33 cellular contexts compared by ENCODE assay signal in genomic region chrX:21168401-21169160, GRCh38.
"Had no signal": no experiment of that assay in that cellular context is flagged by ENCODE, and none has a peak within 500 bp of the region (broad histone marks: within the 10 kb centered on the region; RNA-seq: fewer than 3 reads in every experiment).

No MANE protein-coding gene starts in this region.

- H3K36me3 ChIP-seq: adrenal gland, brain microvascular endothelial cell, breast epithelium had no signal

- DNase-seq: activated B cell treated with CpG ODN at 0.5 μM for 24 hours; activated CD4-positive, alpha-beta memory T cell treated with anti-CD3 and anti-CD28 coated beads for 36 hours; activated CD4-positive, alpha-beta T cell treated with anti-CD3 and anti-CD28 coated beads for 4 hours; activated CD4-positive, alpha-beta T cell treated with anti-CD3 and anti-CD28 coated beads, Interleukin-2, amount 10 ng/mL, durations not matched to agents 24 days and 14 days; activated CD4-positive, alpha-beta T cell treated with anti-CD3 and anti-CD28 coated beads, Interleukin-2, amount 50 U/mL, for 1 hour; activated CD4-positive, alpha-beta T cell treated with anti-CD3 and anti-CD28 coated beads, Interleukin-2, amount 50 U/mL, for 4 hours; activated CD4-positive, CD25-positive, alpha-beta regulatory T cell treated with anti-CD3 and anti-CD28 coated beads, Interleukin-2, amount 50 U/mL, for 72 hours; activated CD8-positive, alpha-beta memory T cell treated with anti-CD3 and anti-CD28 coated beads, Interleukin-2, amount 50 U/mL, for 4 hours; activated CD8-positive, alpha-beta T cell treated with anti-CD3 and anti-CD28 coated beads for 36 hours; activated effector memory CD4-positive, alpha-beta T cell treated with anti-CD3 and anti-CD28 coated beads, Interleukin-2, amount 50 U/mL, for 16 hours; activated gamma-delta T cell treated with Interleukin-2 at 50 U/mL for 16 hours; activated naive CD4-positive, alpha-beta T cell; activated naive CD4-positive, alpha-beta T cell treated with anti-CD3 and anti-CD28 coated beads for 36 hours; activated naive CD4-positive, alpha-beta T cell treated with anti-CD3 and anti-CD28 coated beads, Interleukin-2, amount 50 U/mL, for 16 hours; activated naive CD8-positive, alpha-beta T cell treated with anti-CD3 and anti-CD28 coated beads for 36 hours; activated T-cell treated with anti-CD3 and anti-CD28 coated beads for 4 hours; activated T-cell treated with anti-CD3 and anti-CD28 coated beads, Interleukin-2, amount 50 U/mL, for 1 hour; activated T-cell treated with anti-CD3 and anti-CD28 coated beads, Interleukin-2, amount 50 U/mL, for 4 hours; activated T-cell treated with anti-CD3 and anti-CD28 coated beads, Interleukin-2, amount 50 U/mL, for 72 hours; adrenal gland; amniotic stem cell; aorta; body of pancreas; brain microvascular endothelial cell; central memory CD4-positive, alpha-beta T cell; T-helper 1 cell; T-helper 2 cell; T-helper 9 cell had no signal

- ATAC-seq: activated CD8-positive, alpha-beta T cell treated with anti-CD3 and anti-CD28 coated beads for 36 hours; activated naive CD4-positive, alpha-beta T cell treated with anti-CD3 and anti-CD28 coated beads, Interleukin-2, amount 50 U/mL, for 72 hours; activated T-cell treated with anti-CD3 and anti-CD28 coated beads, Interleukin-2, amount 50 U/mL, for 4 hours; activated T-cell treated with anti-CD3 and anti-CD28 coated beads, Interleukin-2, amount 50 U/mL, for 72 hours; activated T-helper 17 cell treated with anti-CD3 and anti-CD28 coated beads, Interleukin-2, amount 50 U/mL, for 72 hours; body of pancreas had no signal

- FAIRE-seq: TTC549 had no signal

- H3K4me1 ChIP-seq: adrenal gland, body of pancreas, breast epithelium had no signal

- H3K4me3 ChIP-seq: adrenal gland, body of pancreas, breast epithelium had no signal

- H3K27ac ChIP-seq: adrenal gland, body of pancreas, brain microvascular endothelial cell, breast epithelium, VCaP had no signal

- H3K9me3 ChIP-seq: adrenal gland, body of pancreas, breast epithelium had no signal
